ENCODE assay signal across 19 cellular contexts in the genomic region with DNA sequence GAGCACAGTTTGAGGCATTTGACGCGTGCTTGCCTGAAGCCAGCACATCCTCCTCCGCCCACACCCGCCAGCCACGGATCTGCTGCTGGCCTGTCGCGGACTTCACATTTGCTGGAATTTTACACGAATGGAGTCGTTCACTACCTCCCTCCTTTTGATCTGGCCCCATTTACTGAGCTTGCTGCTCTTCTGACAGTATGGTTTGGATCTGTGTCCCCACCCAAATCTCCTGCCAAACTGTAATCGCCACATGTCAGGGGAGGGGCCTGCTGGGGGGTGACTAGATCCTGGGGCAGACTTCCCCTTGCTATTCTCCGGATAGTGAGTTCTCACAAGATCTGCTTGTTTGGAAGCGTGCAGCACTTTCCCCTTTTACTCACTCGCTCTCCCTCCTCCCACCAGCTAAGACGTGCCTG. TPM values are rescaled to one million over a fixed set of nuclear protein-coding genes. Genes with fewer than 3 reads are reported as not detected.
A peak's percentile ranks its signal among the peaks of the same experiment; 100 is the strongest.
DNase-seq lines count a peak whose midpoint lies in the region; ATAC-seq and TF ChIP-seq lines count a peak whose summit lies in the region.
"Had no signal": no experiment of that assay in that cellular context is flagged by ENCODE, and none has a peak within 500 bp of the region (broad histone marks: within the 10 kb centered on the region; RNA-seq: fewer than 3 reads in every experiment).

No MANE protein-coding gene starts in this region.

- intact Hi-C loops in posterior cingulate gyrus (cut with DNase I) = no loop called here

- H3K4me3 ChIP-seq in fibroblast of villous mesenchyme (ENCODE audit: low read depth, low read length) = no peak overlapping the region
- H3K4me3 ChIP-seq: ascending aorta, prostate gland, testis had no signal

- no peak for TF ChIP-seq CTCF in fibroblast of villous mesenchyme (IDR thresholded peaks at IDR 0.05; ENCODE audit: insufficient read depth, low read depth, low read length)

- DNase-seq in EL (peak; percentile 23), amniotic epithelial cell (ENCODE audit: low read depth) (peak; percentile 18), fibroblast of villous mesenchyme (ENCODE audit: low read depth) (peak; percentile 31), posterior cingulate gyrus (peak in 7 of 10 donors; percentile 48 to 96 (median 72)), SKM-1 treated with dmso at 0.1 percent for 144 hours (lab: John Stamatoyannopoulos, UW; ENCODE audit: unreplicated experiment) (no peak), cerebellar nuclear complex (lab: John Stamatoyannopoulos, UW) (no peak)
- DNase-seq: activated CD4-positive, alpha-beta T cell treated with anti-CD3 and anti-CD28 coated beads, Interleukin-2, amount 50 U/mL, for 1 hour; BE2C; cortex of kidney; GDM1; GOT3; stimulated activated CD4-positive, alpha-beta T cell treated with anti-CD3 and anti-CD28 coated beads, Interleukin-12 subunit alpha, Interleukin-12 subunit beta, amount 100 ng/mL, for 4 hours; testis had no signal

- ATAC-seq in GM18907 (IDR thresholded peaks at IDR 0.05; ENCODE audit: unreplicated experiment) (no peak), HG02884 (IDR thresholded peaks at IDR 0.05; ENCODE audit: unreplicated experiment) (no peak)

RNA-seq across cellular contexts. Expression of gene CPLX1, which starts 19.9 kb away (rescaled TPM):
- total RNA-seq in fibroblast of villous mesenchyme = not detected in 2 replicates
- total RNA-seq: glomerular endothelial cell, lung microvascular endothelial cell had no signal

Comparison
In these comparisons a context has a peak if more than half of its experiments do, and no peak if none do; other contexts are left out.
1. DNase-seq: peak in EL (single experiment), amniotic epithelial cell (single experiment), fibroblast of villous mesenchyme (single experiment) and posterior cingulate gyrus (7 of 10); none in SKM-1 treated with dmso at 0.1 percent for 144 hours (single experiment) and cerebellar nuclear complex (0 of 2).